Comparison of ENCODE assay signal across 8 cellular contexts in the genomic region with DNA sequence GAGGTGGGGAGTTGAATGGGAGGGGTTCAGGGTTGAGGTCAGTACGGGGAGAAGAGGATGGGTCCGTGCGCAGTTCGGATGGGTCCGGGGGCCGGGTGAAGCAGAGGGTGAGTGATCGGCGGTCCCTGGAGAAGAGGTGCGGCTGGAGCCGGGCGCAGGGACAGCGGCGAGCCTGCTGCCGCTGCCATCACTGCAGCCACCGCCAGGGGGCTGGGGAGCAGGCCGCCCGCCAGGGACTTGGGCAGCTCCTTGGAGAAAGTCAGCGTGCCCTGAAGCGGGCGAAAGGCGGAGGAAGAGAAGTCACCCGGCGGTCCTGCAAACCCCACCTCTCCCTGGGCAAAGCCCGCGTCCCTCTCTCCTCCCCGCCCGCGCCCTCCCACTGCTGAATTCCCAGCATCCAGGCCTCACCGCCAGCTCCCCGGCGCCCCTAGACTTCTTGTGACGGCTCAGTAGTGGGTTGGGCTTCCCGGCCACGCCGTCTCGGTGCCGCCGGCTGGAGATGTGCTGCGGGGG. TPM values are rescaled to one million over a fixed set of nuclear protein-coding genes. Genes with fewer than 3 reads are reported as not detected.
DNase-seq lines count a peak whose midpoint lies in the region; TF ChIP-seq lines count a peak whose summit lies in the region.

No MANE protein-coding gene starts in this region.

- in situ Hi-C loops in GM13977 (cut with MboI; ENCODE audit: low pct_unique_long_range_greater_than_20kb, low sequenced_read_pairs, unreplicated experiment) = loop anchor here (25.0 kb wide), 1 partner anchor 358 kb away; a partner anchor contains a TSS

- H2BK15ac ChIP-seq in mesenchymal stem cell (ENCODE audit: low read depth, poor library complexity, severe bottlenecking) = peak overlapping the region; percentile 38

- peak; percentile 52 for TF ChIP-seq CTCF in GM13977 (IDR thresholded peaks at IDR 0.05; ENCODE audit: extremely low read depth, insufficient read depth, missing control alignments)
- peak; percentile 72 for TF ChIP-seq CTCF in RWPE1 (conservative IDR thresholded peaks at IDR 0.05; ENCODE audit: low read depth)
- TF ChIP-seq CTCF in epithelial cell of esophagus (IDR thresholded peaks at IDR 0.05; ENCODE audit: insufficient read depth, low read depth, low read length, missing control alignments) = peak; percentile 64
- TF ChIP-seq CTCF in tibial artery (IDR thresholded peaks at IDR 0.05) = peak; percentile 97

- H3K27ac ChIP-seq in RWPE1 (peak overlapping the region; percentile 86), mesenchymal stem cell (ENCODE audit: low read length, poor library complexity, severe bottlenecking) (no peak overlapping the region), tibial artery (peak overlapping the region; percentile 34 to 52)

- POLR2A ChIA-PET in RWPE1 (lab: Yijun Ruan, JAX; ENCODE audit: low non-redundant PET) = no interaction called here

- CTCF ChIA-PET in RWPE1 (lab: Yijun Ruan, JAX) = interaction anchor here (0.6 to 1.2 kb wide), 8 partner anchors 17 to 354 kb away, joined by 3 to 7 read pairs (median 4); no protein-coding TSS in a partner anchor

- H3K18ac ChIP-seq in mesenchymal stem cell (ENCODE audit: low read depth in 1 of 2, low read length in 2 of 2) = peak overlapping the region; percentile 83 to 88

- peak overlapping the region; percentile 56 for H2AFZ ChIP-seq in mesenchymal stem cell (ENCODE audit: low read depth, low read length)

- peak overlapping the region; percentile 62 for H3K9ac ChIP-seq in mesenchymal stem cell (ENCODE audit: low read length)

- peak overlapping the region; percentile 62 for H4K8ac ChIP-seq in mesenchymal stem cell (ENCODE audit: low read length)

- no peak overlapping the region for H3K23ac ChIP-seq in mesenchymal stem cell (ENCODE audit: low read length in 2 of 2)

- H3K36me3 ChIP-seq in mesenchymal stem cell (ENCODE audit: control insufficient read depth in 1 of 2, insufficient read depth in 2 of 2, low read depth in 1 of 2, low read length in 2 of 2) (peaks cover 3 to 19% of the 10 kb centered on the region in 2 experiments), tibial artery (peaks cover 0 to 18% (median 12%) of the 10 kb centered on the region in 3 donors)

- H3K4ac ChIP-seq in mesenchymal stem cell (ENCODE audit: low read depth in 1 of 2, low read length in 2 of 2) = no peak overlapping the region

- H2BK5ac ChIP-seq in mesenchymal stem cell (ENCODE audit: low read depth, low read length, poor library complexity, severe bottlenecking) = no peak overlapping the region

- peak; percentile 94 for DNase-seq in 8988T
- DNase-seq in GM13977 (ENCODE audit: low spot score) = peak; percentile 80
- DNase-seq in RWPE1 (ENCODE audit: low spot score) = peak; percentile 59
- peak; percentile 78 for DNase-seq in epithelial cell of esophagus (ENCODE audit: low read depth)
- peak; percentile 85 for DNase-seq in mesenchymal stem cell
- DNase-seq in tibial artery = peak; percentile 74 to 90
- no peak for DNase-seq in NCI-H1105 (lab: John Stamatoyannopoulos, UW)
- DNase-seq in NCI-H446 treated with DMSO at 0.1 percent for 48 hours (lab: John Stamatoyannopoulos, UW) = no peak

- no peak overlapping the region for H3K14ac ChIP-seq in mesenchymal stem cell (ENCODE audit: low read length in 2 of 2)

- intact Hi-C loops in tibial artery (cut with DNase I; ENCODE audit: low total_unique reads) = no loop called here

- no peak overlapping the region for H2BK12ac ChIP-seq in mesenchymal stem cell (ENCODE audit: low read length in 2 of 2)

- no peak overlapping the region for H2AK5ac ChIP-seq in mesenchymal stem cell (ENCODE audit: low read length, severe bottlenecking)

- peaks cover 26% of the 10 kb centered on the region for H3K4me1 ChIP-seq in mesenchymal stem cell (ENCODE audit: control insufficient read depth, insufficient read depth, low read depth, low read length)
- peaks cover 6 to 46% (median 36%) of the 10 kb centered on the region in 4 donors for H3K4me1 ChIP-seq in tibial artery

- H3K4me2 ChIP-seq in mesenchymal stem cell (ENCODE audit: low read length, poor library complexity, severe bottlenecking) = peak overlapping the region; percentile 86

- H3K27me3 ChIP-seq in mesenchymal stem cell (ENCODE audit: control insufficient read depth in 1 of 2, insufficient read depth in 1 of 2, low read length in 2 of 2) (no peaks in the 10 kb centered on the region), tibial artery (no peaks in the 10 kb centered on the region)

- H2BK120ac ChIP-seq in mesenchymal stem cell (ENCODE audit: low read depth, low read length) = peak overlapping the region; percentile 52

- no peaks in the 10 kb centered on the region for H3K79me1 ChIP-seq in mesenchymal stem cell (replicated peaks; ENCODE audit: low read length, poor library complexity, severe bottlenecking)

- WGBS in mesenchymal stem cell = 3% methylated on average over 15 of the region's 39 CpGs

- no peak overlapping the region for H4K91ac ChIP-seq in mesenchymal stem cell (ENCODE audit: low read length)

- H3K4me3 ChIP-seq in epithelial cell of esophagus (ENCODE audit: low read length) (no peak overlapping the region), mesenchymal stem cell (ENCODE audit: insufficient read depth in 1 of 2, low read depth in 1 of 2, low read length in 2 of 2) (peak overlapping the region; percentile 41 to 70), tibial artery (peak overlapping the region; percentile 46)

- H3K9me3 ChIP-seq in mesenchymal stem cell (ENCODE audit: control insufficient read depth, low read length) (no peaks in the 10 kb centered on the region), tibial artery (no peaks in the 10 kb centered on the region)

RNA-seq across cellular contexts. Expression of a gene that starts 6.0 kb away (rescaled TPM):
- not detected for polyA plus RNA-seq in mesenchymal stem cell (2013, experiment 1 of 2)
- polyA plus RNA-seq in mesenchymal stem cell (2013, experiment 2 of 2) = not detected

RNA-seq across cellular contexts. Expression of a gene that starts 14.3 kb away (rescaled TPM):
- polyA plus RNA-seq in mesenchymal stem cell (2013, experiment 1 of 2) = 16.2 TPM
- polyA plus RNA-seq in mesenchymal stem cell (2013, experiment 2 of 2) = 17.1 TPM

RNA-seq across cellular contexts. Expression of a gene that starts 45.3 kb away (rescaled TPM):
- 182 TPM for polyA plus RNA-seq in mesenchymal stem cell (2013, experiment 1 of 2)
- 182 TPM for polyA plus RNA-seq in mesenchymal stem cell (2013, experiment 2 of 2)

RNA-seq across cellular contexts. Expression of a gene that starts 48.8 kb away (rescaled TPM):
- polyA plus RNA-seq in mesenchymal stem cell (2013, experiment 1 of 2) = 248 TPM
- 244 TPM for polyA plus RNA-seq in mesenchymal stem cell (2013, experiment 2 of 2)

Comparison
In these comparisons a context has a peak if more than half of its experiments do, and no peak if none do; other contexts are left out.
1. DNase-seq: peak in 8988T (single experiment), GM13977 (single experiment), RWPE1 (single experiment), epithelial cell of esophagus (single experiment), mesenchymal stem cell (single experiment) and tibial artery (2 of 2); none in NCI-H1105 (single experiment) and NCI-H446 treated with DMSO at 0.1 percent for 48 hours (single experiment).
2. Peak in every context shown above with its lines, with median percentiles within 50 percentile points of each other: CTCF ChIP-seq.